2 cellular contexts compared by ENCODE assay signal in the genomic region with DNA sequence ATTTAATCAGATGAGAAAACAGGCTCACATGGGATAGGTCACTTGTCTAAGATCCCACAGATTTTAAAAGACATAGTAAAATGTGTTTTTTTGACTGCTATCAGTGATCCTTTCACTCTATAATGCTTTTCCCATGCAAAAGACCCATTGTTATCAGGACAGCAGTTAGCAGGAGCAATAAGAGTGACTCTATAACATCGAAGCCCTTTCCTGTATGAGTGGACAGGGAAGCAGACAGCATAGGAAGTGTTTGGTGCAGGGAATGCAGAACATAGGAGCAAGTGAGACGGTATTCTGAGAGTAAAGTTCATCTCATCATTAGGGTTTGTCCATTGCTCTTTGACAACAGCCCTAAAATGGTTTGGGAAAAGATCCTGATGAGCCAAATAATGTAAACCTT.
TF ChIP-seq lines count a peak whose summit lies in the region.

No MANE protein-coding gene starts in this region.

TF ChIP-seq in K562, 482 proteins besides CTCF, POLR2A, EP300 and RAD21 (continued from another document):
- TF ChIP-seq, protein P1, sequence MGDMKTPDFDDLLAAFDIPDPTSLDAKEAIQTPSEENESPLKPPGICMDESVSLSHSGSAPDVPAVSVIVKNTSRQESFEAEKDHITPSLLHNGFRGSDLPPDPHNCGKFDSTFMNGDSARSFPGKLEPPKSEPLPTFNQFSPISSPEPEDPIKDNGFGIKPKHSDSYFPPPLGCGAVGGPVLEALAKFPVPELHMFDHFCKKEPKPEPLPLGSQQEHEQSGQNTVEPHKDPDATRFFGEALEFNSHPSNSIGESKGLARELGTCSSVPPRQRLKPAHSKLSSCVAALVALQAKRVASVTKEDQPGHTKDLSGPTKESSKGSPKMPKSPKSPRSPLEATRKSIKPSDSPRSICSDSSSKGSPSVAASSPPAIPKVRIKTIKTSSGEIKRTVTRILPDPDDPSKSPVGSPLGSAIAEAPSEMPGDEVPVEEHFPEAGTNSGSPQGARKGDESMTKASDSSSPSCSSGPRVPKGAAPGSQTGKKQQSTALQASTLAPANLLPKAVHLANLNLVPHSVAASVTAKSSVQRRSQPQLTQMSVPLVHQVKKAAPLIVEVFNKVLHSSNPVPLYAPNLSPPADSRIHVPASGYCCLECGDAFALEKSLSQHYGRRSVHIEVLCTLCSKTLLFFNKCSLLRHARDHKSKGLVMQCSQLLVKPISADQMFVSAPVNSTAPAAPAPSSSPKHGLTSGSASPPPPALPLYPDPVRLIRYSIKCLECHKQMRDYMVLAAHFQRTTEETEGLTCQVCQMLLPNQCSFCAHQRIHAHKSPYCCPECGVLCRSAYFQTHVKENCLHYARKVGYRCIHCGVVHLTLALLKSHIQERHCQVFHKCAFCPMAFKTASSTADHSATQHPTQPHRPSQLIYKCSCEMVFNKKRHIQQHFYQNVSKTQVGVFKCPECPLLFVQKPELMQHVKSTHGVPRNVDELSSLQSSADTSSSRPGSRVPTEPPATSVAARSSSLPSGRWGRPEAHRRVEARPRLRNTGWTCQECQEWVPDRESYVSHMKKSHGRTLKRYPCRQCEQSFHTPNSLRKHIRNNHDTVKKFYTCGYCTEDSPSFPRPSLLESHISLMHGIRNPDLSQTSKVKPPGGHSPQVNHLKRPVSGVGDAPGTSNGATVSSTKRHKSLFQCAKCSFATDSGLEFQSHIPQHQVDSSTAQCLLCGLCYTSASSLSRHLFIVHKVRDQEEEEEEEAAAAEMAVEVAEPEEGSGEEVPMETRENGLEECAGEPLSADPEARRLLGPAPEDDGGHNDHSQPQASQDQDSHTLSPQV (IDR thresholded peaks at IDR 0.05): no peak

TF ChIP-seq in WTC11, 78 proteins besides CTCF, POLR2A, EP300 and RAD21 (continued from another document):
- TF ChIP-seq, protein P2, sequence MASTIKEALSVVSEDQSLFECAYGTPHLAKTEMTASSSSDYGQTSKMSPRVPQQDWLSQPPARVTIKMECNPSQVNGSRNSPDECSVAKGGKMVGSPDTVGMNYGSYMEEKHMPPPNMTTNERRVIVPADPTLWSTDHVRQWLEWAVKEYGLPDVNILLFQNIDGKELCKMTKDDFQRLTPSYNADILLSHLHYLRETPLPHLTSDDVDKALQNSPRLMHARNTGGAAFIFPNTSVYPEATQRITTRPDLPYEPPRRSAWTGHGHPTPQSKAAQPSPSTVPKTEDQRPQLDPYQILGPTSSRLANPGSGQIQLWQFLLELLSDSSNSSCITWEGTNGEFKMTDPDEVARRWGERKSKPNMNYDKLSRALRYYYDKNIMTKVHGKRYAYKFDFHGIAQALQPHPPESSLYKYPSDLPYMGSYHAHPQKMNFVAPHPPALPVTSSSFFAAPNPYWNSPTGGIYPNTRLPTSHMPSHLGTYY (CRISPR knock-in tag; IDR thresholded peaks at IDR 0.05): no peak
- TF ChIP-seq, protein P3, sequence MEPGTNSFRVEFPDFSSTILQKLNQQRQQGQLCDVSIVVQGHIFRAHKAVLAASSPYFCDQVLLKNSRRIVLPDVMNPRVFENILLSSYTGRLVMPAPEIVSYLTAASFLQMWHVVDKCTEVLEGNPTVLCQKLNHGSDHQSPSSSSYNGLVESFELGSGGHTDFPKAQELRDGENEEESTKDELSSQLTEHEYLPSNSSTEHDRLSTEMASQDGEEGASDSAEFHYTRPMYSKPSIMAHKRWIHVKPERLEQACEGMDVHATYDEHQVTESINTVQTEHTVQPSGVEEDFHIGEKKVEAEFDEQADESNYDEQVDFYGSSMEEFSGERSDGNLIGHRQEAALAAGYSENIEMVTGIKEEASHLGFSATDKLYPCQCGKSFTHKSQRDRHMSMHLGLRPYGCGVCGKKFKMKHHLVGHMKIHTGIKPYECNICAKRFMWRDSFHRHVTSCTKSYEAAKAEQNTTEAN (CRISPR knock-in tag; IDR thresholded peaks at IDR 0.05): no peak
- TF ChIP-seq JAZF1 (CRISPR knock-in tag; IDR thresholded peaks at IDR 0.05) (no peak), TP53 (CRISPR knock-in tag; IDR thresholded peaks at IDR 0.05) (no peak), ZNF396 (CRISPR knock-in tag; IDR thresholded peaks at IDR 0.05; ENCODE audit: borderline replicate concordance) (no peak), PRRX2 (CRISPR knock-in tag; IDR thresholded peaks at IDR 0.05) (no peak), IRF2 (CRISPR knock-in tag; IDR thresholded peaks at IDR 0.05; ENCODE audit: borderline replicate concordance, low read depth) (no peak), RORB (CRISPR knock-in tag; IDR thresholded peaks at IDR 0.05) (no peak), ZNF317 (CRISPR knock-in tag; IDR thresholded peaks at IDR 0.05; ENCODE audit: borderline replicate concordance, low read depth) (no peak), CBFB (CRISPR knock-in tag; IDR thresholded peaks at IDR 0.05; ENCODE audit: low read depth) (no peak)
- TF ChIP-seq, protein P4, sequence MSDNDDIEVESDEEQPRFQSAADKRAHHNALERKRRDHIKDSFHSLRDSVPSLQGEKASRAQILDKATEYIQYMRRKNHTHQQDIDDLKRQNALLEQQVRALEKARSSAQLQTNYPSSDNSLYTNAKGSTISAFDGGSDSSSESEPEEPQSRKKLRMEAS (CRISPR knock-in tag; IDR thresholded peaks at IDR 0.05): no peak
- TF ChIP-seq, protein P5, sequence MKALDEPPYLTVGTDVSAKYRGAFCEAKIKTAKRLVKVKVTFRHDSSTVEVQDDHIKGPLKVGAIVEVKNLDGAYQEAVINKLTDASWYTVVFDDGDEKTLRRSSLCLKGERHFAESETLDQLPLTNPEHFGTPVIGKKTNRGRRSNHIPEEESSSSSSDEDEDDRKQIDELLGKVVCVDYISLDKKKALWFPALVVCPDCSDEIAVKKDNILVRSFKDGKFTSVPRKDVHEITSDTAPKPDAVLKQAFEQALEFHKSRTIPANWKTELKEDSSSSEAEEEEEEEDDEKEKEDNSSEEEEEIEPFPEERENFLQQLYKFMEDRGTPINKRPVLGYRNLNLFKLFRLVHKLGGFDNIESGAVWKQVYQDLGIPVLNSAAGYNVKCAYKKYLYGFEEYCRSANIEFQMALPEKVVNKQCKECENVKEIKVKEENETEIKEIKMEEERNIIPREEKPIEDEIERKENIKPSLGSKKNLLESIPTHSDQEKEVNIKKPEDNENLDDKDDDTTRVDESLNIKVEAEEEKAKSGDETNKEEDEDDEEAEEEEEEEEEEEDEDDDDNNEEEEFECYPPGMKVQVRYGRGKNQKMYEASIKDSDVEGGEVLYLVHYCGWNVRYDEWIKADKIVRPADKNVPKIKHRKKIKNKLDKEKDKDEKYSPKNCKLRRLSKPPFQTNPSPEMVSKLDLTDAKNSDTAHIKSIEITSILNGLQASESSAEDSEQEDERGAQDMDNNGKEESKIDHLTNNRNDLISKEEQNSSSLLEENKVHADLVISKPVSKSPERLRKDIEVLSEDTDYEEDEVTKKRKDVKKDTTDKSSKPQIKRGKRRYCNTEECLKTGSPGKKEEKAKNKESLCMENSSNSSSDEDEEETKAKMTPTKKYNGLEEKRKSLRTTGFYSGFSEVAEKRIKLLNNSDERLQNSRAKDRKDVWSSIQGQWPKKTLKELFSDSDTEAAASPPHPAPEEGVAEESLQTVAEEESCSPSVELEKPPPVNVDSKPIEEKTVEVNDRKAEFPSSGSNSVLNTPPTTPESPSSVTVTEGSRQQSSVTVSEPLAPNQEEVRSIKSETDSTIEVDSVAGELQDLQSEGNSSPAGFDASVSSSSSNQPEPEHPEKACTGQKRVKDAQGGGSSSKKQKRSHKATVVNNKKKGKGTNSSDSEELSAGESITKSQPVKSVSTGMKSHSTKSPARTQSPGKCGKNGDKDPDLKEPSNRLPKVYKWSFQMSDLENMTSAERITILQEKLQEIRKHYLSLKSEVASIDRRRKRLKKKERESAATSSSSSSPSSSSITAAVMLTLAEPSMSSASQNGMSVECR (CRISPR knock-in tag; IDR thresholded peaks at IDR 0.05; ENCODE audit: borderline replicate concordance): no peak
- TF ChIP-seq, protein P6, sequence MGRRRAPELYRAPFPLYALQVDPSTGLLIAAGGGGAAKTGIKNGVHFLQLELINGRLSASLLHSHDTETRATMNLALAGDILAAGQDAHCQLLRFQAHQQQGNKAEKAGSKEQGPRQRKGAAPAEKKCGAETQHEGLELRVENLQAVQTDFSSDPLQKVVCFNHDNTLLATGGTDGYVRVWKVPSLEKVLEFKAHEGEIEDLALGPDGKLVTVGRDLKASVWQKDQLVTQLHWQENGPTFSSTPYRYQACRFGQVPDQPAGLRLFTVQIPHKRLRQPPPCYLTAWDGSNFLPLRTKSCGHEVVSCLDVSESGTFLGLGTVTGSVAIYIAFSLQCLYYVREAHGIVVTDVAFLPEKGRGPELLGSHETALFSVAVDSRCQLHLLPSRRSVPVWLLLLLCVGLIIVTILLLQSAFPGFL (CRISPR knock-in tag; IDR thresholded peaks at IDR 0.05; ENCODE audit: borderline replicate concordance): no peak
- TF ChIP-seq, protein P7, sequence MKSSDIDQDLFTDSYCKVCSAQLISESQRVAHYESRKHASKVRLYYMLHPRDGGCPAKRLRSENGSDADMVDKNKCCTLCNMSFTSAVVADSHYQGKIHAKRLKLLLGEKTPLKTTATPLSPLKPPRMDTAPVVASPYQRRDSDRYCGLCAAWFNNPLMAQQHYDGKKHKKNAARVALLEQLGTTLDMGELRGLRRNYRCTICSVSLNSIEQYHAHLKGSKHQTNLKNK (CRISPR knock-in tag; IDR thresholded peaks at IDR 0.05): no peak
